ENCODE assay signal across 8 cellular contexts in genomic region chr12:49662998-49663843, GRCh38. TPM values are rescaled to one million over a fixed set of nuclear protein-coding genes. Genes with fewer than 3 reads are reported as not detected.
A peak's percentile ranks its signal among the peaks of the same experiment; 100 is the strongest.
DNase-seq lines count a peak whose midpoint lies in the region; ATAC-seq and TF ChIP-seq lines count a peak whose summit lies in the region.

No MANE protein-coding gene starts in this region.

- peak overlapping the region; percentile 95 for H3K27ac Mint-ChIP-seq in activated CD4-positive, alpha-beta memory T cell treated with anti-CD3 and anti-CD28 coated beads for 36 hours
- H3K27ac Mint-ChIP-seq in endodermal cell (peak overlapping the region; percentile 84), naive B cell (peak overlapping the region; percentile 92 to 99 (median 94))

- H3K27ac ChIP-seq in endodermal cell (ENCODE audit: low read depth, low read length): peak overlapping the region; percentile 61

- no peaks in the 10 kb centered on the region for H3K4me1 ChIP-seq in endodermal cell (ENCODE audit: control insufficient read depth, insufficient read depth, low read length)

- peaks cover 70% of the 10 kb centered on the region for H3K4me1 Mint-ChIP-seq in activated CD4-positive, alpha-beta memory T cell treated with anti-CD3 and anti-CD28 coated beads for 36 hours (ENCODE audit: low read depth)
- H3K4me1 Mint-ChIP-seq in endodermal cell (peaks cover 14% of the 10 kb centered on the region), naive B cell (peaks cover 78 to 97% (median 94%) of the 10 kb centered on the region in 3 donors)

- intact Hi-C loops in activated CD4-positive, alpha-beta memory T cell treated with anti-CD3 and anti-CD28 coated beads for 36 hours (cut with micrococcal nuclease): loop anchor here (1.0 to 2.0 kb wide), 5 partner anchors 8 to 44 kb away; partner anchors contain the start of genes FMNL3 and PRPF40B

- no peak for TF ChIP-seq POLR2A in NB4 (IDR thresholded peaks at IDR 0.05; ENCODE audit: extremely low read depth, insufficient read length)

- H3K9me3 ChIP-seq in endodermal cell (ENCODE audit: control insufficient read depth, low read length): no peaks in the 10 kb centered on the region

- H3K36me3 Mint-ChIP-seq in activated CD4-positive, alpha-beta memory T cell treated with anti-CD3 and anti-CD28 coated beads for 36 hours: peaks cover 22% of the 10 kb centered on the region
- peaks cover 34% of the 10 kb centered on the region for H3K36me3 Mint-ChIP-seq in endodermal cell (ENCODE audit: low read depth)
- H3K36me3 Mint-ChIP-seq in naive B cell: peaks cover 4 to 18% of the 10 kb centered on the region in 2 donors

- DNase-seq in GM03348 (ENCODE audit: low spot score) (peak; percentile 90), H7 (peak; percentile 74), NB4 (ENCODE audit: low read depth) (peak; percentile 98), endodermal cell (peak; percentile 82), naive B cell (peak; percentile 84), HuH-7 (ENCODE audit: low spot score) (no peak)
- DNase-seq in activated CD4-positive, alpha-beta memory T cell treated with anti-CD3 and anti-CD28 coated beads for 36 hours: peak; percentile 86
- DNase-seq in stimulated activated naive CD4-positive, alpha-beta T cell (lab: John Stamatoyannopoulos, UW): peak; percentile 53 to 87 (median 77)

- POLR2A ChIA-PET in activated CD4-positive, alpha-beta memory T cell treated with anti-CD3 and anti-CD28 coated beads for 36 hours (lab: Charles Lee): interaction anchor here (0.7 to 4.5 kb wide), 8 partner anchors 10 to 82 kb away, joined by 3 to 40 read pairs (median 6); partner anchors contain the start of genes FMNL3 and TMBIM6

- peak; percentile 89 to 90 for ATAC-seq in naive B cell (ENCODE audit: low read depth in 2 of 2)

- H3K9me3 Mint-ChIP-seq in activated CD4-positive, alpha-beta memory T cell treated with anti-CD3 and anti-CD28 coated beads for 36 hours: no peaks in the 10 kb centered on the region
- H3K9me3 Mint-ChIP-seq in endodermal cell (no peaks in the 10 kb centered on the region), naive B cell (no peaks in the 10 kb centered on the region)

- CTCF ChIA-PET in activated CD4-positive, alpha-beta memory T cell treated with anti-CD3 and anti-CD28 coated beads for 36 hours (lab: Charles Lee): interaction anchor here (0.8 to 3.1 kb wide), 15 partner anchors 8 to 114 kb away, joined by 3 to 12 read pairs (median 4); partner anchors contain the start of gene TMBIM6

- no peaks in the 10 kb centered on the region for H3K27me3 ChIP-seq in H7 (ENCODE audit: control insufficient read depth, insufficient read depth, low read length)
- no peaks in the 10 kb centered on the region for H3K27me3 ChIP-seq in endodermal cell (ENCODE audit: control insufficient read depth, insufficient read depth, low read length, poor library complexity, severe bottlenecking)

- no peaks in the 10 kb centered on the region for H3K27me3 Mint-ChIP-seq in activated CD4-positive, alpha-beta memory T cell treated with anti-CD3 and anti-CD28 coated beads for 36 hours
- H3K27me3 Mint-ChIP-seq in endodermal cell (ENCODE audit: insufficient read depth) (no peaks in the 10 kb centered on the region), naive B cell (no peaks in the 10 kb centered on the region)

- TF ChIP-seq CTCF in NB4 (IDR thresholded peaks at IDR 0.05; ENCODE audit: low read depth, low read length) (no peak), endodermal cell (conservative IDR thresholded peaks at IDR 0.05) (no peak)

- peak overlapping the region; percentile 67 for H3K4me3 Mint-ChIP-seq in activated CD4-positive, alpha-beta memory T cell treated with anti-CD3 and anti-CD28 coated beads for 36 hours
- H3K4me3 Mint-ChIP-seq in endodermal cell (no peak overlapping the region), naive B cell (peak overlapping the region; percentile 67 to 94 (median 90))

- H3K36me3 ChIP-seq in H7 (replicated peaks; ENCODE audit: control insufficient read depth, insufficient read depth, low read length) (peaks cover 30% of the 10 kb centered on the region), endodermal cell (ENCODE audit: control insufficient read depth, insufficient read depth, low read length) (peaks cover 41% of the 10 kb centered on the region)

- H3K4me3 ChIP-seq in H7 (ENCODE audit: insufficient read depth, low read depth, low read length) (no peak overlapping the region), NB4 (ENCODE audit: low read depth, low read length) (peak overlapping the region; percentile 47), endodermal cell (ENCODE audit: low read length) (no peak overlapping the region)

- H3K9ac ChIP-seq in endodermal cell (ENCODE audit: extremely low read depth, low read length, poor library complexity, severe bottlenecking): no peak overlapping the region

- WGBS in endodermal cell (ENCODE audit: insufficient coverage in 1 of 2, insufficient read length in 1 of 2), 2 experiments: 82 to 83% methylated on average over 1 to 5 of the region's 5 CpGs

RNA-seq across cellular contexts. Expression of gene PRPF40B, which starts 39.9 kb away (rescaled TPM):
- 22.9 and 28.9 TPM in 2 replicates for total RNA-seq in H7 (2014; rRNA removed; shearing (Covaris generic))
- total RNA-seq in activated CD4-positive, alpha-beta memory T cell treated with anti-CD3 and anti-CD28 coated beads for 36 hours: 1 to 10 TPM; 6.2 to 8.9 TPM
- total RNA-seq in endodermal cell: 10 to 100 TPM; 33.8 to 45.6 TPM
- 29.5 TPM for polyA plus RNA-seq in endodermal cell (2013, experiment 1 of 2)
- 25.0 TPM for polyA plus RNA-seq in endodermal cell (2013, experiment 2 of 2)
- 1 to 10 TPM; 1.3 to 3.4 (median 2.0) TPM for polyA plus RNA-seq in naive B cell (ENCODE audit: low read depth in 6 of 6)

RNA-seq across cellular contexts. Expression of gene FMNL3, which starts 44.0 kb away (rescaled TPM):
- total RNA-seq in H7 (2014; rRNA removed; shearing (Covaris generic)): 16.0 and 19.4 TPM in 2 replicates
- 10 to 100 TPM; 31.2 to 31.9 TPM for total RNA-seq in activated CD4-positive, alpha-beta memory T cell treated with anti-CD3 and anti-CD28 coated beads for 36 hours
- total RNA-seq in endodermal cell: 10 to 100 TPM; 22.4 to 23.5 TPM
- polyA plus RNA-seq in endodermal cell (2013, experiment 1 of 2): 14.2 TPM
- polyA plus RNA-seq in endodermal cell (2013, experiment 2 of 2): 15.9 TPM
- 10 to 100 TPM in 4 of 6 donors, 1 to 10 TPM in 2; 1.6 to 18.3 (median 15.2) TPM for polyA plus RNA-seq in naive B cell (ENCODE audit: low read depth in 6 of 6)

RNA-seq across cellular contexts. Expression of gene FAM186B, which starts 57.8 kb away (rescaled TPM):
- total RNA-seq in H7 (2014; rRNA removed; shearing (Covaris generic)): 0.11 and 0.21 TPM in 2 replicates
- total RNA-seq in activated CD4-positive, alpha-beta memory T cell treated with anti-CD3 and anti-CD28 coated beads for 36 hours: not detected
- under 1 TPM; 0.22 to 0.26 TPM for total RNA-seq in endodermal cell
- 0.18 TPM for polyA plus RNA-seq in endodermal cell (2013, experiment 1 of 2)
- 0.08 TPM for polyA plus RNA-seq in endodermal cell (2013, experiment 2 of 2)
- polyA plus RNA-seq in naive B cell (ENCODE audit: low read depth in 6 of 6): under 1 TPM in 3 of 6 donors, not detected in 3; 0.16 to 0.21 (median 0.17) TPM
